ENCODE assay signal across 1 cellular context in the genomic region with DNA sequence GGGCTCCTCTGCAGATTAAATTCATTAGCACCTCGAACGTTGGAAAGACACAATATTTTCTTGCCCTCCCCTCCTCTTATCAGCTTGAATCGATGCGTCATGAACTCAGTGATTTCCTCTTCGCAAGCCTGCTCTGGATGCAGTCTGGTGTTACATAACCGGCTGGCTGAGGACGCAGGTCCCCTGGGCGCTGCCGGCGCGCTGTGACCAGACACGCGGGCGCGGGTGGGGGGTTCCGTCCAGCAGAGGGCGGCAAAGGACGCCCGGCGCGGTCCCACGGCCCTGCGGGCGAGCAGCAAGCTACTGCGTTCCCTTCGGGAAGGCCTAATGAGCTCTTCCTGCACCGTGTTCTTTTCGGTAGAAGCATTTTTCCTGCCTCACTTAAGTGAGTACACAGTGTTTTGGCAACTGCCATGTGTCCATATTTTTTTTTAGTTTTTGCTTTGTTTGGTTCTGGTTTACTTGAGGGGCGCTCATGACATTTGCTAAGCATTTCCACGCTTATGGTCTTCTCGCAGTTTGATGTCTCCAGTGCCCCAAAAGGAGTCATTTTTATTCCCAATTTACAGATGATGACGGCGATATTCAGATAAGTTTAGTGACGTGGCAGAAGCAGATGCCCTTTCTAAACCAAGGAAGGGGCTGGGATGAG.
TF ChIP-seq lines count a peak whose summit lies in the region.

No MANE protein-coding gene starts in this region.

TF ChIP-seq in HepG2, 621 proteins besides CTCF, POLR2A, EP300 and RAD21 (continued from another document and continues in another):
- TF ChIP-seq, protein P1, sequence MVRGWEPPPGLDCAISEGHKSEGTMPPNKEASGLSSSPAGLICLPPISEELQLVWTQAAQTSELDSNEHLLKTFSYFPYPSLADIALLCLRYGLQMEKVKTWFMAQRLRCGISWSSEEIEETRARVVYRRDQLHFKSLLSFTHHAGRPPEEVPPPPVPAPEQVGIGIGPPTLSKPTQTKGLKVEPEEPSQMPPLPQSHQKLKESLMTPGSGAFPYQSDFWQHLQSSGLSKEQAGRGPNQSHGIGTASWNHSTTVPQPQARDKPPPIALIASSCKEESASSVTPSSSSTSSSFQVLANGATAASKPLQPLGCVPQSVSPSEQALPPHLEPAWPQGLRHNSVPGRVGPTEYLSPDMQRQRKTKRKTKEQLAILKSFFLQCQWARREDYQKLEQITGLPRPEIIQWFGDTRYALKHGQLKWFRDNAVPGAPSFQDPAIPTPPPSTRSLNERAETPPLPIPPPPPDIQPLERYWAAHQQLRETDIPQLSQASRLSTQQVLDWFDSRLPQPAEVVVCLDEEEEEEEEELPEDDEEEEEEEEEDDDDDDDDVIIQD (CRISPR knock-in tag; IDR thresholded peaks at IDR 0.05; ENCODE audit: low read depth), result 0 out of 2 replicates have a peak, but pooled peaks have one; percentile 48
- no peak for TF ChIP-seq GZF1 (CRISPR knock-in tag; IDR thresholded peaks at IDR 0.05)
- TF ChIP-seq RARA (CRISPR knock-in tag; IDR thresholded peaks at IDR 0.05), result peak; percentile 70
- TF ChIP-seq ZNF678 (CRISPR knock-in tag; IDR thresholded peaks at IDR 0.05), result no peak
- TF ChIP-seq, protein P2, sequence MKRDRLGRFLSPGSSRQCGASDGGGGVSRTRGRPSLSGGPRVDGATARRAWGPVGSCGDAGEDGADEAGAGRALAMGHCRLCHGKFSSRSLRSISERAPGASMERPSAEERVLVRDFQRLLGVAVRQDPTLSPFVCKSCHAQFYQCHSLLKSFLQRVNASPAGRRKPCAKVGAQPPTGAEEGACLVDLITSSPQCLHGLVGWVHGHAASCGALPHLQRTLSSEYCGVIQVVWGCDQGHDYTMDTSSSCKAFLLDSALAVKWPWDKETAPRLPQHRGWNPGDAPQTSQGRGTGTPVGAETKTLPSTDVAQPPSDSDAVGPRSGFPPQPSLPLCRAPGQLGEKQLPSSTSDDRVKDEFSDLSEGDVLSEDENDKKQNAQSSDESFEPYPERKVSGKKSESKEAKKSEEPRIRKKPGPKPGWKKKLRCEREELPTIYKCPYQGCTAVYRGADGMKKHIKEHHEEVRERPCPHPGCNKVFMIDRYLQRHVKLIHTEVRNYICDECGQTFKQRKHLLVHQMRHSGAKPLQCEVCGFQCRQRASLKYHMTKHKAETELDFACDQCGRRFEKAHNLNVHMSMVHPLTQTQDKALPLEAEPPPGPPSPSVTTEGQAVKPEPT (CRISPR knock-in tag; IDR thresholded peaks at IDR 0.05; ENCODE audit: low read depth), result peak; percentile 54; the same call in 1 of the 2 replicates
- no peak for TF ChIP-seq ZNF160 (CRISPR knock-in tag; IDR thresholded peaks at IDR 0.05)
- peak; percentile 95 for TF ChIP-seq KDM2A (CRISPR knock-in tag; IDR thresholded peaks at IDR 0.05; ENCODE audit: borderline replicate concordance, low read depth)
- TF ChIP-seq KLF11 (CRISPR knock-in tag; IDR thresholded peaks at IDR 0.05), result no peak
- 0 out of 2 replicates have a peak, but pooled peaks have one; percentile 58 for TF ChIP-seq PPARG (CRISPR knock-in tag; conservative IDR thresholded peaks at IDR 0.05)
- no peak for TF ChIP-seq ZFP37 (CRISPR knock-in tag; IDR thresholded peaks at IDR 0.05; ENCODE audit: borderline replicate concordance)
- no peak for TF ChIP-seq ZNF180 (CRISPR knock-in tag; IDR thresholded peaks at IDR 0.05; ENCODE audit: borderline replicate concordance, low read depth)
- no peak for TF ChIP-seq PHF8 (CRISPR knock-in tag; IDR thresholded peaks at IDR 0.05)
- TF ChIP-seq, protein P3, sequence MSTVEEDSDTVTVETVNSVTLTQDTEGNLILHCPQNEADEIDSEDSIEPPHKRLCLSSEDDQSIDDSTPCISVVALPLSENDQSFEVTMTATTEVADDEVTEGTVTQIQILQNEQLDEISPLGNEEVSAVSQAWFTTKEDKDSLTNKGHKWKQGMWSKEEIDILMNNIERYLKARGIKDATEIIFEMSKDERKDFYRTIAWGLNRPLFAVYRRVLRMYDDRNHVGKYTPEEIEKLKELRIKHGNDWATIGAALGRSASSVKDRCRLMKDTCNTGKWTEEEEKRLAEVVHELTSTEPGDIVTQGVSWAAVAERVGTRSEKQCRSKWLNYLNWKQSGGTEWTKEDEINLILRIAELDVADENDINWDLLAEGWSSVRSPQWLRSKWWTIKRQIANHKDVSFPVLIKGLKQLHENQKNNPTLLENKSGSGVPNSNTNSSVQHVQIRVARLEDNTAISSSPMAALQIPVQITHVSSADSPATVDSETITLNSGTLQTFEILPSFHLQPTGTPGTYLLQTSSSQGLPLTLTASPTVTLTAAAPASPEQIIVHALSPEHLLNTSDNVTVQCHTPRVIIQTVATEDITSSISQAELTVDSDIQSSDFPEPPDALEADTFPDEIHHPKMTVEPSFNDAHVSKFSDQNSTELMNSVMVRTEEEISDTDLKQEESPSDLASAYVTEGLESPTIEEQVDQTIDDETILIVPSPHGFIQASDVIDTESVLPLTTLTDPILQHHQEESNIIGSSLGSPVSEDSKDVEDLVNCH (CRISPR knock-in tag; IDR thresholded peaks at IDR 0.05), result no peak
- TF ChIP-seq RCOR2 (CRISPR knock-in tag; IDR thresholded peaks at IDR 0.05), result no peak
- no peak for TF ChIP-seq HNF4A (CRISPR knock-in tag; IDR thresholded peaks at IDR 0.05)
- peak; percentile 26; the same call in 1 of the 2 replicates for TF ChIP-seq CEBPB (IDR thresholded peaks at IDR 0.05; ENCODE audit: borderline replicate concordance, low read depth, low read length)
- TF ChIP-seq ZNF878 (CRISPR knock-in tag; IDR thresholded peaks at IDR 0.05), result peak; percentile 42; the same call in 1 of the 2 replicates
- TF ChIP-seq, protein P4, sequence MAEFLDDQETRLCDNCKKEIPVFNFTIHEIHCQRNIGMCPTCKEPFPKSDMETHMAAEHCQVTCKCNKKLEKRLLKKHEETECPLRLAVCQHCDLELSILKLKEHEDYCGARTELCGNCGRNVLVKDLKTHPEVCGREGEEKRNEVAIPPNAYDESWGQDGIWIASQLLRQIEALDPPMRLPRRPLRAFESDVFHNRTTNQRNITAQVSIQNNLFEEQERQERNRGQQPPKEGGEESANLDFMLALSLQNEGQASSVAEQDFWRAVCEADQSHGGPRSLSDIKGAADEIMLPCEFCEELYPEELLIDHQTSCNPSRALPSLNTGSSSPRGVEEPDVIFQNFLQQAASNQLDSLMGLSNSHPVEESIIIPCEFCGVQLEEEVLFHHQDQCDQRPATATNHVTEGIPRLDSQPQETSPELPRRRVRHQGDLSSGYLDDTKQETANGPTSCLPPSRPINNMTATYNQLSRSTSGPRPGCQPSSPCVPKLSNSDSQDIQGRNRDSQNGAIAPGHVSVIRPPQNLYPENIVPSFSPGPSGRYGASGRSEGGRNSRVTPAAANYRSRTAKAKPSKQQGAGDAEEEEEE (CRISPR knock-in tag; IDR thresholded peaks at IDR 0.05; ENCODE audit: borderline replicate concordance), result no peak
- no peak for TF ChIP-seq ZC3H4 (CRISPR knock-in tag; IDR thresholded peaks at IDR 0.05; ENCODE audit: borderline replicate concordance)
- TF ChIP-seq THAP11 (CRISPR knock-in tag; IDR thresholded peaks at IDR 0.05), result peak; percentile 69; the same call in 1 of the 2 replicates
- peak; percentile 76; the same call in 1 of the 2 replicates for TF ChIP-seq BORCS8-MEF2B (CRISPR knock-in tag; IDR thresholded peaks at IDR 0.05)
- no peak for TF ChIP-seq ZNF772 (CRISPR knock-in tag; IDR thresholded peaks at IDR 0.05)
- TF ChIP-seq ZFP90 (CRISPR knock-in tag; IDR thresholded peaks at IDR 0.05; ENCODE audit: borderline replicate concordance), result peak; percentile 53; the same call in 1 of the 2 replicates
- TF ChIP-seq, protein P5, sequence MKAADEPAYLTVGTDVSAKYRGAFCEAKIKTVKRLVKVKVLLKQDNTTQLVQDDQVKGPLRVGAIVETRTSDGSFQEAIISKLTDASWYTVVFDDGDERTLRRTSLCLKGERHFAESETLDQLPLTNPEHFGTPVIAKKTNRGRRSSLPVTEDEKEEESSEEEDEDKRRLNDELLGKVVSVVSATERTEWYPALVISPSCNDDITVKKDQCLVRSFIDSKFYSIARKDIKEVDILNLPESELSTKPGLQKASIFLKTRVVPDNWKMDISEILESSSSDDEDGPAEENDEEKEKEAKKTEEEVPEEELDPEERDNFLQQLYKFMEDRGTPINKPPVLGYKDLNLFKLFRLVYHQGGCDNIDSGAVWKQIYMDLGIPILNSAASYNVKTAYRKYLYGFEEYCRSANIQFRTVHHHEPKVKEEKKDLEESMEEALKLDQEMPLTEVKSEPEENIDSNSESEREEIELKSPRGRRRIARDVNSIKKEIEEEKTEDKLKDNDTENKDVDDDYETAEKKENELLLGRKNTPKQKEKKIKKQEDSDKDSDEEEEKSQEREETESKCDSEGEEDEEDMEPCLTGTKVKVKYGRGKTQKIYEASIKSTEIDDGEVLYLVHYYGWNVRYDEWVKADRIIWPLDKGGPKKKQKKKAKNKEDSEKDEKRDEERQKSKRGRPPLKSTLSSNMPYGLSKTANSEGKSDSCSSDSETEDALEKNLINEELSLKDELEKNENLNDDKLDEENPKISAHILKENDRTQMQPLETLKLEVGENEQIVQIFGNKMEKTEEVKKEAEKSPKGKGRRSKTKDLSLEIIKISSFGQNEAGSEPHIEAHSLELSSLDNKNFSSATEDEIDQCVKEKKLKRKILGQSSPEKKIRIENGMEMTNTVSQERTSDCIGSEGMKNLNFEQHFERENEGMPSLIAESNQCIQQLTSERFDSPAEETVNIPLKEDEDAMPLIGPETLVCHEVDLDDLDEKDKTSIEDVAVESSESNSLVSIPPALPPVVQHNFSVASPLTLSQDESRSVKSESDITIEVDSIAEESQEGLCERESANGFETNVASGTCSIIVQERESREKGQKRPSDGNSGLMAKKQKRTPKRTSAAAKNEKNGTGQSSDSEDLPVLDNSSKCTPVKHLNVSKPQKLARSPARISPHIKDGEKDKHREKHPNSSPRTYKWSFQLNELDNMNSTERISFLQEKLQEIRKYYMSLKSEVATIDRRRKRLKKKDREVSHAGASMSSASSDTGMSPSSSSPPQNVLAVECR (CRISPR knock-in tag; IDR thresholded peaks at IDR 0.05; ENCODE audit: borderline replicate concordance), result peak; percentile 47; the same call in 1 of the 2 replicates
- TF ChIP-seq, protein P6, sequence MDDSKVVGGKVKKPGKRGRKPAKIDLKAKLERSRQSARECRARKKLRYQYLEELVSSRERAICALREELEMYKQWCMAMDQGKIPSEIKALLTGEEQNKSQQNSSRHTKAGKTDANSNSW (CRISPR knock-in tag; IDR thresholded peaks at IDR 0.05; ENCODE audit: borderline replicate concordance), result no peak
- no peak for TF ChIP-seq ZNF780A (CRISPR knock-in tag; IDR thresholded peaks at IDR 0.05)
- TF ChIP-seq MATR3 (CRISPR knock-in tag; IDR thresholded peaks at IDR 0.05), result no peak
- peak; percentile 80; the same call in 1 of the 2 replicates for TF ChIP-seq GABPB1 (CRISPR knock-in tag; IDR thresholded peaks at IDR 0.05)
- TF ChIP-seq CENPX (CRISPR knock-in tag; IDR thresholded peaks at IDR 0.05), result no peak
- TF ChIP-seq, protein P7, sequence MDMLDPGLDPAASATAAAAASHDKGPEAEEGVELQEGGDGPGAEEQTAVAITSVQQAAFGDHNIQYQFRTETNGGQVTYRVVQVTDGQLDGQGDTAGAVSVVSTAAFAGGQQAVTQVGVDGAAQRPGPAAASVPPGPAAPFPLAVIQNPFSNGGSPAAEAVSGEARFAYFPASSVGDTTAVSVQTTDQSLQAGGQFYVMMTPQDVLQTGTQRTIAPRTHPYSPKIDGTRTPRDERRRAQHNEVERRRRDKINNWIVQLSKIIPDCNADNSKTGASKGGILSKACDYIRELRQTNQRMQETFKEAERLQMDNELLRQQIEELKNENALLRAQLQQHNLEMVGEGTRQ (IDR thresholded peaks at IDR 0.05; ENCODE audit: low read depth, low read length), result no peak
- TF ChIP-seq, protein P7 (CRISPR knock-in tag; IDR thresholded peaks at IDR 0.05; ENCODE audit: borderline replicate concordance), result no peak
- peak; percentile 60; the same call in 1 of the 2 replicates for TF ChIP-seq MED13 (CRISPR knock-in tag; IDR thresholded peaks at IDR 0.05)
- TF ChIP-seq, protein P8, sequence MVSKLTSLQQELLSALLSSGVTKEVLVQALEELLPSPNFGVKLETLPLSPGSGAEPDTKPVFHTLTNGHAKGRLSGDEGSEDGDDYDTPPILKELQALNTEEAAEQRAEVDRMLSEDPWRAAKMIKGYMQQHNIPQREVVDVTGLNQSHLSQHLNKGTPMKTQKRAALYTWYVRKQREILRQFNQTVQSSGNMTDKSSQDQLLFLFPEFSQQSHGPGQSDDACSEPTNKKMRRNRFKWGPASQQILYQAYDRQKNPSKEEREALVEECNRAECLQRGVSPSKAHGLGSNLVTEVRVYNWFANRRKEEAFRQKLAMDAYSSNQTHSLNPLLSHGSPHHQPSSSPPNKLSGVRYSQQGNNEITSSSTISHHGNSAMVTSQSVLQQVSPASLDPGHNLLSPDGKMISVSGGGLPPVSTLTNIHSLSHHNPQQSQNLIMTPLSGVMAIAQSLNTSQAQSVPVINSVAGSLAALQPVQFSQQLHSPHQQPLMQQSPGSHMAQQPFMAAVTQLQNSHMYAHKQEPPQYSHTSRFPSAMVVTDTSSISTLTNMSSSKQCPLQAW (CRISPR knock-in tag; IDR thresholded peaks at IDR 0.05), result peak; percentile 96
- TF ChIP-seq ZNF746 (CRISPR knock-in tag; IDR thresholded peaks at IDR 0.05), result no peak
- no peak for TF ChIP-seq SNRNP70 (IDR thresholded peaks at IDR 0.05; ENCODE audit: low read depth, low read length)
- TF ChIP-seq GATA4 (IDR thresholded peaks at IDR 0.05; ENCODE audit: borderline replicate concordance, low read depth), result no peak
- TF ChIP-seq REL (CRISPR knock-in tag; conservative IDR thresholded peaks at IDR 0.05), result no peak
- TF ChIP-seq FIP1L1 (IDR thresholded peaks at IDR 0.05; ENCODE audit: borderline replicate concordance, insufficient read depth, low read depth, low read length), result no peak
- TF ChIP-seq ZBTB38 (CRISPR knock-in tag; IDR thresholded peaks at IDR 0.05), result peak; percentile 79; the same call in 1 of the 2 replicates
- no peak for TF ChIP-seq ZNF672 (CRISPR knock-in tag; IDR thresholded peaks at IDR 0.05)
- TF ChIP-seq TARDBP (CRISPR knock-in tag; IDR thresholded peaks at IDR 0.05), result peak; percentile 79
- TF ChIP-seq, protein P9, sequence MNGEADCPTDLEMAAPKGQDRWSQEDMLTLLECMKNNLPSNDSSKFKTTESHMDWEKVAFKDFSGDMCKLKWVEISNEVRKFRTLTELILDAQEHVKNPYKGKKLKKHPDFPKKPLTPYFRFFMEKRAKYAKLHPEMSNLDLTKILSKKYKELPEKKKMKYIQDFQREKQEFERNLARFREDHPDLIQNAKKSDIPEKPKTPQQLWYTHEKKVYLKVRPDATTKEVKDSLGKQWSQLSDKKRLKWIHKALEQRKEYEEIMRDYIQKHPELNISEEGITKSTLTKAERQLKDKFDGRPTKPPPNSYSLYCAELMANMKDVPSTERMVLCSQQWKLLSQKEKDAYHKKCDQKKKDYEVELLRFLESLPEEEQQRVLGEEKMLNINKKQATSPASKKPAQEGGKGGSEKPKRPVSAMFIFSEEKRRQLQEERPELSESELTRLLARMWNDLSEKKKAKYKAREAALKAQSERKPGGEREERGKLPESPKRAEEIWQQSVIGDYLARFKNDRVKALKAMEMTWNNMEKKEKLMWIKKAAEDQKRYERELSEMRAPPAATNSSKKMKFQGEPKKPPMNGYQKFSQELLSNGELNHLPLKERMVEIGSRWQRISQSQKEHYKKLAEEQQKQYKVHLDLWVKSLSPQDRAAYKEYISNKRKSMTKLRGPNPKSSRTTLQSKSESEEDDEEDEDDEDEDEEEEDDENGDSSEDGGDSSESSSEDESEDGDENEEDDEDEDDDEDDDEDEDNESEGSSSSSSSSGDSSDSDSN (CRISPR knock-in tag; IDR thresholded peaks at IDR 0.05), result peak; percentile 57
- TF ChIP-seq XRCC5 (optimal IDR thresholded peaks at IDR 0.05; ENCODE audit: low read length), result peak; percentile 91
